ENCODE assay signal across 5 cellular contexts in genomic region chr7:143767531-143767930, GRCh38. TPM values are rescaled to one million over a fixed set of nuclear protein-coding genes. Genes with fewer than 3 reads are reported as not detected.
"Had no signal": no experiment of that assay in that cellular context is flagged by ENCODE, and none has a peak within 500 bp of the region (broad histone marks: within the 10 kb centered on the region; RNA-seq: fewer than 3 reads in every experiment).

No MANE protein-coding gene starts in this region.

RNA-seq across cellular contexts. Expression of gene CTAGE6, which starts 10.0 kb away (rescaled TPM):
- total RNA-seq: ascending aorta, cardiac muscle cell, endodermal cell, foreskin keratinocyte, WTC11 had no signal
- polyA plus RNA-seq: cardiac muscle cell, foreskin keratinocyte had no signal
